Comparison of ENCODE assay signal across 8 cellular contexts in genomic region chr12:5290368-5290767, GRCh38.
DNase-seq lines count a peak whose midpoint lies in the region; ATAC-seq and TF ChIP-seq lines count a peak whose summit lies in the region.
"Not testable (repeated sequence)": the region's sequence is repeated elsewhere in the genome, so short reads cannot be mapped to it uniquely, and the experiment has no call there.

No MANE protein-coding gene starts in this region.

- not testable (repeated sequence) for H3K27ac Mint-ChIP-seq in GM23338; activated CD4-positive, alpha-beta T cell treated with anti-CD3 and anti-CD28 coated beads, Interleukin-2, amount 10 ng/mL, durations not matched to agents 7 days and 5 days; neural progenitor cell
- peak overlapping the region; percentile 93 for H3K27ac Mint-ChIP-seq in WTC11
- peak overlapping the region; percentile 60 for H3K27ac Mint-ChIP-seq in type B pancreatic cell

- H3K36me3 Mint-ChIP-seq in GM23338 (ENCODE audit: low read depth) (peaks cover 13% of the 10 kb centered on the region; the same call in 2 of the 3 replicates), WTC11 (peaks cover 23% of the 10 kb centered on the region)
- not testable (repeated sequence) for H3K36me3 Mint-ChIP-seq in activated CD4-positive, alpha-beta T cell treated with anti-CD3 and anti-CD28 coated beads, Interleukin-2, amount 10 ng/mL, durations not matched to agents 7 days and 5 days (ENCODE audit: low read depth); neural progenitor cell; type B pancreatic cell

- not testable (repeated sequence) for DNase-seq in GM23338 (ENCODE audit: low spot score); colonic mucosa; neural progenitor cell (ENCODE audit: low spot score); type B pancreatic cell (ENCODE audit: extremely low spot score, unreplicated experiment)
- DNase-seq in WTC11 (ENCODE audit: low spot score): peak; percentile 24
- peak; percentile 26 for DNase-seq in activated CD4-positive, alpha-beta T cell treated with anti-CD3 and anti-CD28 coated beads, Interleukin-2, amount 10 ng/mL, durations not matched to agents 7 days and 5 days

- H3K27me3 ChIP-seq in GM23338 (ENCODE audit: insufficient read depth); colonic mucosa; neural progenitor cell: not testable (repeated sequence)

- peak overlapping the region; percentile 14 for H3K4me3 ChIP-seq in GM23338
- peak overlapping the region; percentile 7 for H3K4me3 ChIP-seq in colonic mucosa
- peak overlapping the region; percentile 5 for H3K4me3 ChIP-seq in mesodermal cell (ENCODE audit: extremely low read depth, insufficient read depth, low read length, poor library complexity, severe bottlenecking)
- H3K4me3 ChIP-seq in neural progenitor cell: not testable (repeated sequence)

- H3K4me1 ChIP-seq in GM23338 (ENCODE audit: insufficient read depth); colonic mucosa; mesodermal cell (ENCODE audit: control insufficient read depth, insufficient read depth, low read length, poor library complexity, severe bottlenecking); neural progenitor cell: not testable (repeated sequence)

- not testable (repeated sequence) for H3K79me2 ChIP-seq in GM23338 (replicated peaks; ENCODE audit: insufficient read depth); neural progenitor cell (ENCODE audit: low read depth)

- not testable (repeated sequence) for H3K9me3 Mint-ChIP-seq in GM23338; WTC11; activated CD4-positive, alpha-beta T cell treated with anti-CD3 and anti-CD28 coated beads, Interleukin-2, amount 10 ng/mL, durations not matched to agents 7 days and 5 days; neural progenitor cell; type B pancreatic cell

- not testable (repeated sequence) for H3K4me3 Mint-ChIP-seq in GM23338; activated CD4-positive, alpha-beta T cell treated with anti-CD3 and anti-CD28 coated beads, Interleukin-2, amount 10 ng/mL, durations not matched to agents 7 days and 5 days; neural progenitor cell
- H3K4me3 Mint-ChIP-seq in WTC11 (peak overlapping the region; percentile 67), type B pancreatic cell (peak overlapping the region; percentile 63)

- H3K27me3 Mint-ChIP-seq in GM23338 (ENCODE audit: insufficient read depth, low read depth, poor library complexity); WTC11 (ENCODE audit: low read depth); activated CD4-positive, alpha-beta T cell treated with anti-CD3 and anti-CD28 coated beads, Interleukin-2, amount 10 ng/mL, durations not matched to agents 7 days and 5 days; neural progenitor cell (ENCODE audit: insufficient read depth, low read depth): not testable (repeated sequence)
- H3K27me3 Mint-ChIP-seq in type B pancreatic cell: peaks cover 20% of the 10 kb centered on the region

- H3K9me2 ChIP-seq in GM23338 (ENCODE audit: insufficient read depth): peaks cover 13% of the 10 kb centered on the region; the same call in 1 of the 2 replicates

- not testable (repeated sequence) for H4K20me1 ChIP-seq in GM23338 (replicated peaks; ENCODE audit: insufficient read depth); neural progenitor cell (ENCODE audit: low read depth)

- H3K36me3 ChIP-seq in GM23338 (ENCODE audit: insufficient read depth); colonic mucosa; mesodermal cell (ENCODE audit: control insufficient read depth, insufficient read depth, low read length); neural progenitor cell: not testable (repeated sequence)

- not testable (repeated sequence) for H3K9ac ChIP-seq in colonic mucosa (ENCODE audit: low read depth in 2 of 2, low read length in 2 of 2); neural progenitor cell

- not testable (repeated sequence) for ATAC-seq in GM23338, WTC11

- CTCF ChIA-PET in WTC11 (lab: Charles Lee); activated CD4-positive, alpha-beta T cell treated with anti-CD3 and anti-CD28 coated beads, Interleukin-2, amount 10 ng/mL, durations not matched to agents 7 days and 5 days (lab: Charles Lee): not testable (repeated sequence)

- H3K4me2 ChIP-seq in GM23338: not testable (repeated sequence)
- H3K4me2 ChIP-seq in neural progenitor cell: peak overlapping the region; percentile 27

- not testable (repeated sequence) for H3F3A ChIP-seq in GM23338 (replicated peaks; ENCODE audit: low read depth); neural progenitor cell (ENCODE audit: low read depth)

- H3K27ac ChIP-seq in 22Rv1 (peak overlapping the region; percentile 60), GM23338 (ENCODE audit: low read depth) (peak overlapping the region; percentile 78)
- H3K27ac ChIP-seq in colonic mucosa; mesodermal cell (ENCODE audit: low read depth, low read length, severe bottlenecking); neural progenitor cell: not testable (repeated sequence)

- 75% methylated on average over 8 of the region's 21 CpGs; no CpG with 5 or more reads in 1 of the 2 experiments for WGBS in mesodermal cell (ENCODE audit: insufficient coverage in 2 of 2), 2 experiments

- POLR2A ChIA-PET in WTC11 (lab: Charles Lee); activated CD4-positive, alpha-beta T cell treated with anti-CD3 and anti-CD28 coated beads, Interleukin-2, amount 10 ng/mL, durations not matched to agents 7 days and 5 days (lab: Charles Lee): not testable (repeated sequence)

- intact Hi-C loops in colonic mucosa (cut with DNase I): not testable (repeated sequence)

- not testable (repeated sequence) for H3K4me1 Mint-ChIP-seq in GM23338; activated CD4-positive, alpha-beta T cell treated with anti-CD3 and anti-CD28 coated beads, Interleukin-2, amount 10 ng/mL, durations not matched to agents 7 days and 5 days; neural progenitor cell; type B pancreatic cell (ENCODE audit: unreplicated experiment)
- peaks cover 15% of the 10 kb centered on the region for H3K4me1 Mint-ChIP-seq in WTC11

- not testable (repeated sequence) for H2AFZ ChIP-seq in GM23338; neural progenitor cell (replicated peaks)

- not testable (repeated sequence) for TF ChIP-seq CTCF in 22Rv1 (IDR thresholded peaks at IDR 0.05); GM23338 (conservative IDR thresholded peaks at IDR 0.05; ENCODE audit: low read depth in 2 of 2); WTC11 (IDR thresholded peaks at IDR 0.05); colonic mucosa (IDR thresholded peaks at IDR 0.05); neural progenitor cell (IDR thresholded peaks at IDR 0.05); type B pancreatic cell (conservative IDR thresholded peaks at IDR 0.05)

- not testable (repeated sequence) for H3K9me3 ChIP-seq in colonic mucosa; mesodermal cell (ENCODE audit: control insufficient read depth, low read length); neural progenitor cell (ENCODE audit: low read depth)
